In genomic region chr16:28297784-28298510, GRCh38 we compare ENCODE assay signal across 16 cellular contexts. TPM values are rescaled to one million over a fixed set of nuclear protein-coding genes. Genes with fewer than 3 reads are reported as not detected.
DNase-seq lines count a peak whose midpoint lies in the region; ATAC-seq and TF ChIP-seq lines count a peak whose summit lies in the region.
"Had no signal": no experiment of that assay in that cellular context is flagged by ENCODE, and none has a peak within 500 bp of the region (broad histone marks: within the 10 kb centered on the region; RNA-seq: fewer than 3 reads in every experiment).

No MANE protein-coding gene starts in this region.

- no peaks in the 10 kb centered on the region for H3K36me3 Mint-ChIP-seq in activated naive CD8-positive, alpha-beta T cell
- no peaks in the 10 kb centered on the region for H3K36me3 Mint-ChIP-seq in activated naive CD8-positive, alpha-beta T cell treated with anti-CD3 and anti-CD28 coated beads, Interleukin-2, amount 50 U/mL, for 24 hours (ENCODE audit: low read depth)
- peaks cover 36% of the 10 kb centered on the region for H3K36me3 Mint-ChIP-seq in brain

- H3K27me3 ChIP-seq in gastrocnemius medialis (no peaks in the 10 kb centered on the region), suprapubic skin (peaks cover 11% of the 10 kb centered on the region)
- H3K27me3 ChIP-seq: vagina had no signal

- H3K27me3 Mint-ChIP-seq in activated naive CD8-positive, alpha-beta T cell: no peaks in the 10 kb centered on the region
- no peaks in the 10 kb centered on the region for H3K27me3 Mint-ChIP-seq in activated naive CD8-positive, alpha-beta T cell treated with anti-CD3 and anti-CD28 coated beads, Interleukin-2, amount 50 U/mL, for 24 hours
- H3K27me3 Mint-ChIP-seq in brain: peaks cover 5% of the 10 kb centered on the region

- H3K4me1 ChIP-seq in gastrocnemius medialis: peaks cover 18 to 30% of the 10 kb centered on the region in 2 donors
- peaks cover 6% of the 10 kb centered on the region for H3K4me1 ChIP-seq in suprapubic skin

- H3K4me1 Mint-ChIP-seq in activated naive CD8-positive, alpha-beta T cell (ENCODE audit: low read depth): peaks cover 76% of the 10 kb centered on the region
- peaks cover 51% of the 10 kb centered on the region for H3K4me1 Mint-ChIP-seq in activated naive CD8-positive, alpha-beta T cell treated with anti-CD3 and anti-CD28 coated beads, Interleukin-2, amount 50 U/mL, for 24 hours
- H3K4me1 Mint-ChIP-seq in brain: peaks cover 64% of the 10 kb centered on the region

- H3K9me3 Mint-ChIP-seq in activated naive CD8-positive, alpha-beta T cell (ENCODE audit: low read depth): no peaks in the 10 kb centered on the region
- H3K9me3 Mint-ChIP-seq in activated naive CD8-positive, alpha-beta T cell treated with anti-CD3 and anti-CD28 coated beads, Interleukin-2, amount 50 U/mL, for 24 hours: no peaks in the 10 kb centered on the region
- H3K9me3 Mint-ChIP-seq in brain: peaks cover 0 to 2% (median 0%) of the 10 kb centered on the region in 5 experiments

- TF ChIP-seq CTCF in brain (conservative IDR thresholded peaks at IDR 0.05): no peak
- TF ChIP-seq CTCF in gastrocnemius medialis (IDR thresholded peaks at IDR 0.05 in 4 of 5, conservative IDR thresholded peaks at IDR 0.05 in 1 of 5): no peak
- TF ChIP-seq CTCF in suprapubic skin (IDR thresholded peaks at IDR 0.05): no peak
- no peak for TF ChIP-seq CTCF in omental fat pad (IDR thresholded peaks at IDR 0.05)

- H3K4me3 Mint-ChIP-seq in activated naive CD8-positive, alpha-beta T cell: peak overlapping the region; percentile 62
- no peak overlapping the region for H3K4me3 Mint-ChIP-seq in activated naive CD8-positive, alpha-beta T cell treated with anti-CD3 and anti-CD28 coated beads, Interleukin-2, amount 50 U/mL, for 24 hours
- peak overlapping the region in 3 of 5 experiments; percentile 45 to 84 (median 69) for H3K4me3 Mint-ChIP-seq in brain

- H3K9me3 ChIP-seq in gastrocnemius medialis (no peaks in the 10 kb centered on the region), suprapubic skin (no peaks in the 10 kb centered on the region)
- H3K9me3 ChIP-seq: vagina had no signal

- in situ Hi-C loops in gastrocnemius medialis (cut with MboI; ENCODE audit: low sequenced_read_pairs in 4 of 4): no loop called here

- WGBS in suprapubic skin: 48% methylated on average over 9 of the region's 11 CpGs

- intact Hi-C loops in gastrocnemius medialis (cut with DNase I; ENCODE audit: low total_unique reads): loop anchor here (10.0 kb wide), 1 partner anchor 83 kb away; the partner anchor contains the start of gene XPO6

- no peak overlapping the region for H3K27ac Mint-ChIP-seq in activated naive CD8-positive, alpha-beta T cell
- no peak overlapping the region for H3K27ac Mint-ChIP-seq in activated naive CD8-positive, alpha-beta T cell treated with anti-CD3 and anti-CD28 coated beads, Interleukin-2, amount 50 U/mL, for 24 hours
- peak overlapping the region in 3 of 5 experiments; percentile 16 to 82 (median 62) for H3K27ac Mint-ChIP-seq in brain

- H3K27ac ChIP-seq in gastrocnemius medialis (peak overlapping the region in 3 of 4 donors; percentile 18 to 46 (median 28)), suprapubic skin (no peak overlapping the region)
- H3K27ac ChIP-seq: epithelial cell of prostate, SK-N-MC, vagina had no signal

- no peak for DNase-seq in activated naive CD8-positive, alpha-beta T cell treated with anti-CD3 and anti-CD28 coated beads, Interleukin-2, amount 50 U/mL, for 24 hours
- DNase-seq in Jurkat, Clone E6-1 (ENCODE audit: low read depth, low spot score): peak; percentile 70
- DNase-seq in gastrocnemius medialis: no peak
- DNase-seq in suprapubic skin (ENCODE audit: low spot score in 2 of 2): no peak
- no peak for DNase-seq in stimulated activated CD4-positive, alpha-beta T cell treated with anti-CD3 and anti-CD28 coated beads, Interleukin-4, amount 100 ng/mL, for 24 hours
- DNase-seq in omental fat pad (ENCODE audit: low spot score): no peak
- DNase-seq: cerebellar nuclear complex; HCEC 1CT; islet precursor cell; KG1; stimulated activated naive CD4-positive, alpha-beta T cell treated with Interleukin-2 at 50 U/mL for 16 hours had no signal

- no peak overlapping the region for H3K4me3 ChIP-seq in Jurkat, Clone E6-1 (ENCODE audit: low read length)
- H3K4me3 ChIP-seq in gastrocnemius medialis (no peak overlapping the region), suprapubic skin (no peak overlapping the region)
- H3K4me3 ChIP-seq: SK-N-MC, vagina had no signal

- no peak for TF ChIP-seq POLR2A in gastrocnemius medialis (IDR thresholded peaks at IDR 0.05)
- TF ChIP-seq POLR2A in suprapubic skin (IDR thresholded peaks at IDR 0.05): no peak

- TF ChIP-seq EP300 in suprapubic skin (IDR thresholded peaks at IDR 0.05): no peak

- no peak for ATAC-seq in activated naive CD8-positive, alpha-beta T cell treated with anti-CD3 and anti-CD28 coated beads, Interleukin-2, amount 50 U/mL, for 24 hours
- ATAC-seq in gastrocnemius medialis (no peak), omental fat pad (ENCODE audit: low FRiP score) (no peak)

- H3K36me3 ChIP-seq in gastrocnemius medialis (no peaks in the 10 kb centered on the region), suprapubic skin (no peaks in the 10 kb centered on the region)
- H3K36me3 ChIP-seq: vagina had no signal

RNA-seq across cellular contexts. Expression of gene SBK1, which starts 5.6 kb away (rescaled TPM):
- 38.5 TPM for polyA plus RNA-seq in Jurkat, Clone E6-1 (2012; ENCODE audit: insufficient read depth, insufficient read length)
- polyA plus RNA-seq in brain (ENCODE audit: insufficient read depth, low read depth, low replicate concordance): 80.1 TPM
- total RNA-seq in gastrocnemius medialis (1 to 10 TPM; 1.8 to 6.4 (median 4.5) TPM), suprapubic skin (1 to 10 TPM in 3 of 4 donors, under 1 TPM in 1; 0.49 to 2.7 (median 2.2) TPM), omental fat pad (under 1 TPM in 3 of 4 donors, not detected in 1; 0.09 to 0.38 (median 0.12) TPM)

Comparison
In these comparisons a context has a peak if more than half of its experiments do, and no peak if none do; other contexts are left out.
1. H3K27ac Mint-ChIP-seq: peak in brain (3 of 5); none in activated naive CD8-positive, alpha-beta T cell (single experiment) and activated naive CD8-positive, alpha-beta T cell treated with anti-CD3 and anti-CD28 coated beads, Interleukin-2, amount 50 U/mL, for 24 hours (single experiment).